ENCODE assay signal across 1 cellular context in genomic region chr20:43721097-43721428, GRCh38.
TF ChIP-seq lines count a peak whose summit lies in the region.

No MANE protein-coding gene starts in this region.

TF ChIP-seq in A549, 52 proteins besides CTCF, POLR2A, EP300 and RAD21:
- TF ChIP-seq FOXS1 (CRISPR knock-in tag; IDR thresholded peaks at IDR 0.05) (no peak), POLR2AphosphoS2 (conservative IDR thresholded peaks at IDR 0.05; ENCODE audit: low read length) (no peak), ZC3H11A (IDR thresholded peaks at IDR 0.05) (no peak), MAZ (IDR thresholded peaks at IDR 0.05; ENCODE audit: borderline replicate concordance, low read depth, low read length) (no peak), CEBPB (IDR thresholded peaks at IDR 0.05) (no peak), MYC (IDR thresholded peaks at IDR 0.05; ENCODE audit: borderline replicate concordance, low read length) (no peak), BCL3 (IDR thresholded peaks at IDR 0.05) (no peak), NR3C1 (IDR thresholded peaks at IDR 0.05) (no peak), RCOR1 (IDR thresholded peaks at IDR 0.05; ENCODE audit: low read depth, low read length) (no peak), KDM5A (IDR thresholded peaks at IDR 0.05) (no peak), HMGXB4 (CRISPR knock-in tag; IDR thresholded peaks at IDR 0.05; ENCODE audit: borderline replicate concordance) (no peak), KDM1A (IDR thresholded peaks at IDR 0.05; ENCODE audit: low read depth) (no peak), HEYL (CRISPR knock-in tag; IDR thresholded peaks at IDR 0.05) (no peak), E2F6 (IDR thresholded peaks at IDR 0.05; ENCODE audit: borderline replicate concordance, low read depth) (no peak), HOXB5 (CRISPR knock-in tag; IDR thresholded peaks at IDR 0.05) (no peak), RARB (CRISPR knock-in tag; IDR thresholded peaks at IDR 0.05) (no peak), CHD4 (IDR thresholded peaks at IDR 0.05; ENCODE audit: borderline replicate concordance) (no peak), NPAS2 (CRISPR knock-in tag; IDR thresholded peaks at IDR 0.05; ENCODE audit: borderline replicate concordance) (no peak), ESRRA (IDR thresholded peaks at IDR 0.05; ENCODE audit: borderline replicate concordance, low read length) (no peak), RFX5 (IDR thresholded peaks at IDR 0.05) (no peak)
